Comparison of ENCODE assay signal across 8 cellular contexts in the genomic region with DNA sequence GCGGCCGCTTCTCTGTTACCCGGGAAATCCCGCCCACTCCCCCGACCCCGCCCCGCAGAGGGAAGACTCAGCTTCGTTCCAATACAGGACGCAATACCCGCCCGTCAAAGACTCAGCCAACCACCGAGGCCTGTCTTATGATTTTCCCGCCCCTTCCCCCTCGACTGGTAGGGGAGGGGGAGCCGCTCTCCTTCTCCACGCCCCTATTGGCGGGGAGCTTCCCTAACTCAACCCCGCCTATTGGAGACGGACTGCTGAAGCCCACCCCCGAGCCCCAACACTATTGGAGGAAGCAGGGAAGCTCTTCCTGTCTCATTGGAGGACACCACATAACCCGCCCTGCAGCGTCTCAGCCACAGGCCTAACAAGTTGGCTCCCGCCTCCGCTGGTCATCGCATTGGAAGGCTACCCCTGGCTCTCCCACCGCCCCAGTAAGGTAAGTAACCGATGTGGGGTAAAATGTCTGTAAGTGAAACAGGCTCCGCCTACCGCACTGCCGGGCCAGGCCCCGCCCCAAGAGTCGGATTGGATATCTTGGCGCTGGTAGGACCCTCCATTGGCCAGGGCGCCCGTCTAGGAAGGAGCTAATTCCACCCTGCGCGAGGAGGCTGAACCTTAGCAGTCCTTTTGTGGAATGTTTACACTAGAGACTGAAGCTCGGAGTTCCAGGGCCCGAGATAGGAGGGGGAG. TPM values are rescaled to one million over a fixed set of nuclear protein-coding genes. Genes with fewer than 3 reads are reported as not detected.
DNase-seq lines count a peak whose midpoint lies in the region; ATAC-seq, FAIRE-seq and TF ChIP-seq lines count a peak whose summit lies in the region.

A gene (minus strand): TSS at position 17 of the 690 bp plus-strand sequence. CDS start 21,315 bp downstream, outside the sequence.

- DNase-seq in AG08396 (ENCODE audit: low spot score), result peak; percentile 91
- peak; percentile 97 for DNase-seq in NCI-H510A (lab: John Stamatoyannopoulos, UW)
- peak; percentile 98 for DNase-seq in activated CD4-positive, alpha-beta T cell treated with anti-CD3 and anti-CD28 coated beads for 1 hour
- DNase-seq in cerebellum (ENCODE audit: low spot score), result peak; percentile 95
- peak; percentile 100 for DNase-seq in keratinocyte (ENCODE audit: low read depth, low spot score)
- DNase-seq in stimulated activated CD4-positive, alpha-beta T cell treated with anti-CD3 and anti-CD28 coated beads, Interleukin-15, amount 100 ng/mL, for 1 hour (ENCODE audit: low read depth in 1 of 2, low spot score in 1 of 2), result peak; percentile 99

- peak within 1 kb of the TSS; percentile 99 for H3K27ac ChIP-seq in keratinocyte (ENCODE audit: control insufficient read depth, insufficient read depth, low read length)

- no peaks in the 10 kb centered on the region for H3K27me3 ChIP-seq in keratinocyte (ENCODE audit: control insufficient read depth, extremely low read depth, insufficient read depth, low read length)

- dilution Hi-C loops in keratinocyte (cut with MboI; ENCODE audit: extremely low pct_ligation_motif_present, low sequenced_read_pairs), result no loop called here

- peaks cover 0 to 7% of the 10 kb centered on the region in 2 experiments for H3K36me3 ChIP-seq in keratinocyte (ENCODE audit: control insufficient read depth in 2 of 2, extremely low read depth in 1 of 2, insufficient read depth in 2 of 2, low read length in 2 of 2)

- ATAC-seq in HG03432 (IDR thresholded peaks at IDR 0.05; ENCODE audit: unreplicated experiment), result peak; percentile 41

- peak within 1 kb of the TSS; percentile 88 to 98 (median 97) for H3K4me3 ChIP-seq in keratinocyte (ENCODE audit: control insufficient read depth in 2 of 3, extremely low read depth in 1 of 3, insufficient read depth in 2 of 3, low read depth in 1 of 3, low read length in 3 of 3)

- TF ChIP-seq CTCF in keratinocyte (optimal IDR thresholded peaks at IDR 0.05 in 1 of 3, IDR thresholded peaks at IDR 0.05 in 1 of 3, conservative IDR thresholded peaks at IDR 0.05 in 1 of 3; ENCODE audit: extremely low read depth in 1 of 3, insufficient read depth in 2 of 3, low read length in 3 of 3), result no peak

- FAIRE-seq in keratinocyte (lab: Jason Lieb, UNC), result peak; percentile 88

- H3K4me1 ChIP-seq in keratinocyte (ENCODE audit: control insufficient read depth, extremely low read depth, insufficient read depth, low read length), result peaks cover 32% of the 10 kb centered on the region

- no peaks in the 10 kb centered on the region for H3K9me1 ChIP-seq in keratinocyte (ENCODE audit: control insufficient read depth, extremely low read depth, insufficient read depth, low read length)

- H3K9ac ChIP-seq in keratinocyte (ENCODE audit: control insufficient read depth, extremely low read depth, insufficient read depth, low read length), result peak within 1 kb of the TSS; percentile 96

- H3K79me2 ChIP-seq in keratinocyte (ENCODE audit: control insufficient read depth, insufficient read depth, low read length), result peaks cover 41% of the 10 kb centered on the region

- H3K4me2 ChIP-seq in keratinocyte (ENCODE audit: control insufficient read depth, extremely low read depth, insufficient read depth, low read depth, low read length), result peak within 1 kb of the TSS; percentile 100

- H3K9me3 ChIP-seq in keratinocyte (ENCODE audit: control insufficient read depth, low read depth, low read length), result no peaks in the 10 kb centered on the region

- H4K20me1 ChIP-seq in keratinocyte (ENCODE audit: control insufficient read depth, extremely low read depth, insufficient read depth, low read length), result peaks cover 17% of the 10 kb centered on the region

- H2AFZ ChIP-seq in keratinocyte (ENCODE audit: control insufficient read depth, low read length), result peak within 1 kb of the TSS; percentile 78

- peak; percentile 43 for TF ChIP-seq POLR2A in GM19099 (IDR thresholded peaks at IDR 0.05; ENCODE audit: extremely low read depth, insufficient read length, low read depth)

RNA-seq across cellular contexts. Expression of the gene that starts here (rescaled TPM):
- total RNA-seq in cerebellum, result 46.0 TPM
- polyA plus RNA-seq in keratinocyte, result 12.4 to 26.1 TPM (median 19.4 TPM) in 3 replicates
- polyA plus RNA-seq in keratinocyte (2011; ENCODE audit: low read depth), result 20.1 TPM
- 15.3 TPM in 2 replicates for polyA plus RNA-seq in keratinocyte (2011; cell fraction: cytosol; rRNA removed)
- polyA plus RNA-seq in keratinocyte (2011; cell fraction: nucleus; rRNA removed), result 36.0 and 37.6 TPM in 2 replicates
- 11.2 and 18.4 TPM in 2 replicates for polyA plus RNA-seq in keratinocyte (2012; ENCODE audit: low replicate concordance)
- polyA minus RNA-seq in keratinocyte, result 40.4 to 62.1 TPM (median 48.9 TPM) in 3 replicates
- 17.6 TPM for polyA minus RNA-seq in keratinocyte (2011; cell fraction: cytosol; rRNA and poly(A)+ RNA removed)
- 25.9 and 48.2 TPM in 2 replicates for polyA minus RNA-seq in keratinocyte (2011; cell fraction: nucleus; rRNA and poly(A)+ RNA removed)

Comparison
In these comparisons a context has a peak if more than half of its experiments do, and no peak if none do; other contexts are left out.
1. Peak in every context shown above with its lines: DNase-seq, ATAC-seq, H3K4me3 ChIP-seq and H3K27ac ChIP-seq.